ENCODE assay signal across 1 cellular context in genomic region chr16:15652293-15653001, GRCh38.
TF ChIP-seq lines count a peak whose summit lies in the region.

No MANE protein-coding gene starts in this region.

TF ChIP-seq in IMR-90, 13 proteins besides CTCF, POLR2A, EP300 and RAD21:
- TF ChIP-seq MAZ (IDR thresholded peaks at IDR 0.05; ENCODE audit: borderline replicate concordance, low read depth, low read length): no peak
- TF ChIP-seq USF2 (IDR thresholded peaks at IDR 0.05; ENCODE audit: low read depth, low read length): no peak
- no peak for TF ChIP-seq MXI1 (IDR thresholded peaks at IDR 0.05; ENCODE audit: borderline replicate concordance, low read depth, low read length)
- peak; percentile 43; the same call in 1 of the 2 replicates for TF ChIP-seq CEBPB (IDR thresholded peaks at IDR 0.05; ENCODE audit: low read depth, low read length)
